Comparison of ENCODE assay signal across 9 cellular contexts in the genomic region with DNA sequence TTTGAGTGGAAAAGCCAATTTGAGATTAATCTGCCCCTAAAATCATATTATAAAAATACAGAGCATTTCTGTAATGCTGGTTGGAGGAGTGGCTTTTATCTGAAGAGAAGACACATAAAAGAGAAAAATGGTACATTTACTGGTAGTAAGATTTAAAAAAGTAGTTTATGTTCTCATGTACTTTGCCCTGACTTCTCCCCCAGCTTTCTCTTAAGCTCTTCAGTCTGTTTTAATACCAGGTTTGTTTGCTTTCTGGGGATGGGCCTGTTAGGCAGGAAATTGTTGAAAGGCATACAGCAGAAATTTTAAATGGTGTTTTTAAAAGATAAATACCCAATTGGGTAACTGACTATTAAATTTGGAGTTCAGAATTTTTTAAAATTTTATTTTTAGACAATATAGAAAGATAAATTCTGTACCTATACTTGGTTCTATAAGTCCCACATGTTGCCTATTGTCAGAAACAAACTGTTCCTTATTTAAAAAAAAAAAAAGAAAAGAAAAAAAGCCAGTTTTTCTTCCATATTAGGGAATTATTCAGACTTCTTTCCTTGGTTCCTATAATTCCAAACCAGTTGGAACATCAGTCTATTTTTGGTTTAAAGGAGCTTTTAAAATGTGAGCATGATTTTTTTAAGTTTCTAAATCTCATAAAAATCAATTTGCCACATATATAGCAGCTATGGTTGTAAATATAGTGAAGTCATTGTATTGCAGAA.
DNase-seq lines count a peak whose midpoint lies in the region; ATAC-seq and TF ChIP-seq lines count a peak whose summit lies in the region.
"Had no signal": no experiment of that assay in that cellular context is flagged by ENCODE, and none has a peak within 500 bp of the region (broad histone marks: within the 10 kb centered on the region; RNA-seq: fewer than 3 reads in every experiment).

No MANE protein-coding gene starts in this region.

- H3K27ac ChIP-seq in BLaER1 (peak overlapping the region; percentile 70), ovary (no peak overlapping the region)
- H3K27ac ChIP-seq: cardiac muscle cell had no signal

- intact Hi-C loops in mucosa of descending colon (cut with DNase I, micrococcal nuclease) (loop anchor here (5.0 kb wide), 2 partner anchors 136 to 204 kb away; a partner anchor contains a TSS), ovary (cut with DNase I) (loop anchor here in 3 of 4 donors (5.0 to 10.0 kb wide), 3 partner anchors 136 to 207 kb away; a partner anchor contains a TSS)

- H3K27ac Mint-ChIP-seq in activated naive CD4-positive, alpha-beta T cell treated with anti-CD3 and anti-CD28 coated beads, Interleukin-2, amount 50 U/mL, for 72 hours, result peak overlapping the region; percentile 80 to 88

- no peaks in the 10 kb centered on the region for H3K27me3 ChIP-seq in BLaER1
- H3K27me3 ChIP-seq in ovary, result no peaks in the 10 kb centered on the region
- H3K27me3 ChIP-seq: cardiac muscle cell had no signal

- peak; percentile 11 for ATAC-seq in HG02938 (IDR thresholded peaks at IDR 0.05; ENCODE audit: unreplicated experiment)
- ATAC-seq in activated naive CD4-positive, alpha-beta T cell treated with anti-CD3 and anti-CD28 coated beads, Interleukin-2, amount 50 U/mL, for 72 hours, result no peak
- ATAC-seq in mucosa of descending colon, result peak; percentile 80
- ATAC-seq in HG02885 (IDR thresholded peaks at IDR 0.05; ENCODE audit: poor library complexity, unreplicated experiment), result no peak

- no peak for TF ChIP-seq CTCF in mucosa of descending colon (IDR thresholded peaks at IDR 0.05)
- TF ChIP-seq CTCF in ovary (IDR thresholded peaks at IDR 0.05), result no peak

- peak overlapping the region; percentile 68 for H3K4me2 ChIP-seq in BLaER1

- H3K4me3 ChIP-seq in BLaER1, result no peak overlapping the region
- H3K4me3 ChIP-seq in mucosa of descending colon, result no peak overlapping the region
- H3K4me3 ChIP-seq in ovary, result no peak overlapping the region
- H3K4me3 ChIP-seq: cardiac muscle cell had no signal

- DNase-seq in activated naive CD4-positive, alpha-beta T cell treated with anti-CD3 and anti-CD28 coated beads, Interleukin-2, amount 50 U/mL, for 72 hours (ENCODE audit: low spot score in 2 of 2), result no peak
- DNase-seq in mucosa of descending colon, result peak in 1 of 3 donors; percentile 46
- DNase-seq in amniotic stem cell (lab: John Stamatoyannopoulos, UW), result no peak
- no peak for DNase-seq in H4 (ENCODE audit: low spot score)
- DNase-seq in ovary, result no peak

- no peak for TF ChIP-seq EP300 in ovary (IDR thresholded peaks at IDR 0.05)

- peak overlapping the region; percentile 49 for H3K9ac ChIP-seq in BLaER1

- H3K36me3 ChIP-seq in BLaER1, result peaks cover 58% of the 10 kb centered on the region
- no peaks in the 10 kb centered on the region for H3K36me3 ChIP-seq in mucosa of descending colon (ENCODE audit: low read depth)
- H3K36me3 ChIP-seq in ovary, result no peaks in the 10 kb centered on the region
- H3K36me3 ChIP-seq: cardiac muscle cell had no signal

- peaks cover 0 to 4% of the 10 kb centered on the region in 2 donors for H3K9me3 Mint-ChIP-seq in activated naive CD4-positive, alpha-beta T cell treated with anti-CD3 and anti-CD28 coated beads, Interleukin-2, amount 50 U/mL, for 72 hours

- H4K20me1 ChIP-seq in BLaER1, result no peaks in the 10 kb centered on the region

- H3K4me1 ChIP-seq in BLaER1 (peaks cover 98% of the 10 kb centered on the region), mucosa of descending colon (ENCODE audit: low read depth) (peaks cover 24% of the 10 kb centered on the region), ovary (ENCODE audit: insufficient read depth) (peaks cover 2% of the 10 kb centered on the region)

- H3K36me3 Mint-ChIP-seq in activated naive CD4-positive, alpha-beta T cell treated with anti-CD3 and anti-CD28 coated beads, Interleukin-2, amount 50 U/mL, for 72 hours, result peaks cover 20 to 70% of the 10 kb centered on the region in 2 donors

- H3K9me3 ChIP-seq in BLaER1 (peaks cover 9% of the 10 kb centered on the region), mucosa of descending colon (no peaks in the 10 kb centered on the region), ovary (no peaks in the 10 kb centered on the region)

- TF ChIP-seq POLR2A in ovary (IDR thresholded peaks at IDR 0.05), result no peak

Comparison
In these comparisons a context has a peak if more than half of its experiments do, and no peak if none do; other contexts are left out.
1. ATAC-seq: peak in HG02938 (single experiment) and mucosa of descending colon (single experiment); none in activated naive CD4-positive, alpha-beta T cell treated with anti-CD3 and anti-CD28 coated beads, Interleukin-2, amount 50 U/mL, for 72 hours (0 of 2) and HG02885 (single experiment).